ENCODE assay signal across 10 cellular contexts in genomic region chr3:156670652-156671051, GRCh38.
"Had no signal": no experiment of that assay in that cellular context is flagged by ENCODE, and none has a peak within 500 bp of the region (broad histone marks: within the 10 kb centered on the region; RNA-seq: fewer than 3 reads in every experiment).

No MANE protein-coding gene starts in this region.

- H3K4me3 Mint-ChIP-seq: HFFc6, IgD-negative memory B cell had no signal

- H3K36me3 ChIP-seq: HAP-1 had no signal

- H3K27ac ChIP-seq: GM23248, HL-60 had no signal

- H3K9ac ChIP-seq: GM23248 had no signal

- H3K9me3 Mint-ChIP-seq: HFFc6, IgD-negative memory B cell had no signal

- H3K27me3 Mint-ChIP-seq: IgD-negative memory B cell had no signal

- H2AFZ ChIP-seq: GM23248 had no signal

- DNase-seq: GM23248, GOT3, H7, HFFc6, KBM-7 had no signal

- H3K9me3 ChIP-seq: HAP-1 had no signal

- H3K4me3 ChIP-seq: GM23248, HAP-1 had no signal

- FAIRE-seq: HepG2 had no signal

- ATAC-seq: HCT116, HepG2 had no signal

- H3K27ac Mint-ChIP-seq: HFFc6 had no signal
